10 cellular contexts compared by ENCODE assay signal in genomic region chr7:75845132-75845531, GRCh38. TPM values are rescaled to one million over a fixed set of nuclear protein-coding genes. Genes with fewer than 3 reads are reported as not detected.
"Had no signal": no experiment of that assay in that cellular context is flagged by ENCODE, and none has a peak within 500 bp of the region (broad histone marks: within the 10 kb centered on the region; RNA-seq: fewer than 3 reads in every experiment).

No MANE protein-coding gene starts in this region.

RNA-seq across cellular contexts. Expression of gene CCL24, which starts 31.5 kb away (rescaled TPM):
- total RNA-seq: chondrocyte, dermis blood vessel endothelial cell, dorsolateral prefrontal cortex, endothelial cell of umbilical vein, gastrocnemius medialis, glomerular endothelial cell, kidney epithelial cell, lung microvascular endothelial cell, mononuclear cell had no signal
- polyA plus RNA-seq: endothelial cell of umbilical vein, keratinocyte had no signal
